Comparison of ENCODE assay signal across 1 cellular context in the genomic region with DNA sequence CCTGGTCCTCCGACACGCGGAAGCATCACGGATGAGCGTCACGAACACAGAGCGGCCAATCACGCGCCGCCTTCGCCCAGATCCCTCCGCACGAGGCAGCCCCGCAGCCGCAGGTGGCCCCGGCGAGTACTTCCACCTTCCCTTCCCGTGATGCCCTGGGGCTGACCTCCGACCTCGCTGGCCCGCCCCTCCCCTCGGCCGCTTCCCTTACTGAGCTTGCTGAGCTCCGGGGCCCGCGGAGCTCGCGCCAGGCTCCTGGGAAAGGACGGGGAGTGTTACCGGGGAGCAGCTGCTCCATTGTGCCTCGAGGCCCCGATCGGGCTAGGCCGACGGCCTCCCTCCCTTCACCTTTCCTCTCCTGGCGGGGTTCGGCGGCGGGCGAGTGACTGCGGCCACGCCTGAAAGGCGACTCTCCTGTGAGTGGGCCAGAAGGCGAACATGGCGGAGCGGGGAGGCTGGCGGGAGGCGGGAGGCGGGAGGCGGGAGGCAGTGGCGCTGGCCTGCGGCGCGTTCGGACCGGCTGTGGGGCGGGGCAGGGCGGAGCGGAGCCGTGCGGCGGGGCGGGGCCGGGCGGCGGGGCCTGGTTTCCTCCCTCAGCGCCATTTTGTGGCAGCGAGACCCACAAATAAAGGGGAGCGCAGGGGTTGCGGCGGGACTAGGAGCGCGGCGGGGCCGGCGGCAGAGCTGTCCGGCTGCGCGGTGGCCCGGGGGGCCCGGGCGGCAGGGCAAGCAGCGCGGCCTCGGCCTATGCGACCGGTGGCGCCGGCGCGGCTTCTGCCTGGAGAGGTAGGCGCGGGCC.
A peak's percentile ranks its signal among the peaks of the same experiment; 100 is the strongest.
TF ChIP-seq lines count a peak whose summit lies in the region.

WTAP (plus strand) TSS at position 589 of the 799 bp plus-strand sequence. CDS start 8,760 bp downstream, outside the sequence.

TF ChIP-seq in K562, 482 proteins besides CTCF, POLR2A, EP300 and RAD21 (continued from another document and continues in another):
- TF ChIP-seq, protein P1, sequence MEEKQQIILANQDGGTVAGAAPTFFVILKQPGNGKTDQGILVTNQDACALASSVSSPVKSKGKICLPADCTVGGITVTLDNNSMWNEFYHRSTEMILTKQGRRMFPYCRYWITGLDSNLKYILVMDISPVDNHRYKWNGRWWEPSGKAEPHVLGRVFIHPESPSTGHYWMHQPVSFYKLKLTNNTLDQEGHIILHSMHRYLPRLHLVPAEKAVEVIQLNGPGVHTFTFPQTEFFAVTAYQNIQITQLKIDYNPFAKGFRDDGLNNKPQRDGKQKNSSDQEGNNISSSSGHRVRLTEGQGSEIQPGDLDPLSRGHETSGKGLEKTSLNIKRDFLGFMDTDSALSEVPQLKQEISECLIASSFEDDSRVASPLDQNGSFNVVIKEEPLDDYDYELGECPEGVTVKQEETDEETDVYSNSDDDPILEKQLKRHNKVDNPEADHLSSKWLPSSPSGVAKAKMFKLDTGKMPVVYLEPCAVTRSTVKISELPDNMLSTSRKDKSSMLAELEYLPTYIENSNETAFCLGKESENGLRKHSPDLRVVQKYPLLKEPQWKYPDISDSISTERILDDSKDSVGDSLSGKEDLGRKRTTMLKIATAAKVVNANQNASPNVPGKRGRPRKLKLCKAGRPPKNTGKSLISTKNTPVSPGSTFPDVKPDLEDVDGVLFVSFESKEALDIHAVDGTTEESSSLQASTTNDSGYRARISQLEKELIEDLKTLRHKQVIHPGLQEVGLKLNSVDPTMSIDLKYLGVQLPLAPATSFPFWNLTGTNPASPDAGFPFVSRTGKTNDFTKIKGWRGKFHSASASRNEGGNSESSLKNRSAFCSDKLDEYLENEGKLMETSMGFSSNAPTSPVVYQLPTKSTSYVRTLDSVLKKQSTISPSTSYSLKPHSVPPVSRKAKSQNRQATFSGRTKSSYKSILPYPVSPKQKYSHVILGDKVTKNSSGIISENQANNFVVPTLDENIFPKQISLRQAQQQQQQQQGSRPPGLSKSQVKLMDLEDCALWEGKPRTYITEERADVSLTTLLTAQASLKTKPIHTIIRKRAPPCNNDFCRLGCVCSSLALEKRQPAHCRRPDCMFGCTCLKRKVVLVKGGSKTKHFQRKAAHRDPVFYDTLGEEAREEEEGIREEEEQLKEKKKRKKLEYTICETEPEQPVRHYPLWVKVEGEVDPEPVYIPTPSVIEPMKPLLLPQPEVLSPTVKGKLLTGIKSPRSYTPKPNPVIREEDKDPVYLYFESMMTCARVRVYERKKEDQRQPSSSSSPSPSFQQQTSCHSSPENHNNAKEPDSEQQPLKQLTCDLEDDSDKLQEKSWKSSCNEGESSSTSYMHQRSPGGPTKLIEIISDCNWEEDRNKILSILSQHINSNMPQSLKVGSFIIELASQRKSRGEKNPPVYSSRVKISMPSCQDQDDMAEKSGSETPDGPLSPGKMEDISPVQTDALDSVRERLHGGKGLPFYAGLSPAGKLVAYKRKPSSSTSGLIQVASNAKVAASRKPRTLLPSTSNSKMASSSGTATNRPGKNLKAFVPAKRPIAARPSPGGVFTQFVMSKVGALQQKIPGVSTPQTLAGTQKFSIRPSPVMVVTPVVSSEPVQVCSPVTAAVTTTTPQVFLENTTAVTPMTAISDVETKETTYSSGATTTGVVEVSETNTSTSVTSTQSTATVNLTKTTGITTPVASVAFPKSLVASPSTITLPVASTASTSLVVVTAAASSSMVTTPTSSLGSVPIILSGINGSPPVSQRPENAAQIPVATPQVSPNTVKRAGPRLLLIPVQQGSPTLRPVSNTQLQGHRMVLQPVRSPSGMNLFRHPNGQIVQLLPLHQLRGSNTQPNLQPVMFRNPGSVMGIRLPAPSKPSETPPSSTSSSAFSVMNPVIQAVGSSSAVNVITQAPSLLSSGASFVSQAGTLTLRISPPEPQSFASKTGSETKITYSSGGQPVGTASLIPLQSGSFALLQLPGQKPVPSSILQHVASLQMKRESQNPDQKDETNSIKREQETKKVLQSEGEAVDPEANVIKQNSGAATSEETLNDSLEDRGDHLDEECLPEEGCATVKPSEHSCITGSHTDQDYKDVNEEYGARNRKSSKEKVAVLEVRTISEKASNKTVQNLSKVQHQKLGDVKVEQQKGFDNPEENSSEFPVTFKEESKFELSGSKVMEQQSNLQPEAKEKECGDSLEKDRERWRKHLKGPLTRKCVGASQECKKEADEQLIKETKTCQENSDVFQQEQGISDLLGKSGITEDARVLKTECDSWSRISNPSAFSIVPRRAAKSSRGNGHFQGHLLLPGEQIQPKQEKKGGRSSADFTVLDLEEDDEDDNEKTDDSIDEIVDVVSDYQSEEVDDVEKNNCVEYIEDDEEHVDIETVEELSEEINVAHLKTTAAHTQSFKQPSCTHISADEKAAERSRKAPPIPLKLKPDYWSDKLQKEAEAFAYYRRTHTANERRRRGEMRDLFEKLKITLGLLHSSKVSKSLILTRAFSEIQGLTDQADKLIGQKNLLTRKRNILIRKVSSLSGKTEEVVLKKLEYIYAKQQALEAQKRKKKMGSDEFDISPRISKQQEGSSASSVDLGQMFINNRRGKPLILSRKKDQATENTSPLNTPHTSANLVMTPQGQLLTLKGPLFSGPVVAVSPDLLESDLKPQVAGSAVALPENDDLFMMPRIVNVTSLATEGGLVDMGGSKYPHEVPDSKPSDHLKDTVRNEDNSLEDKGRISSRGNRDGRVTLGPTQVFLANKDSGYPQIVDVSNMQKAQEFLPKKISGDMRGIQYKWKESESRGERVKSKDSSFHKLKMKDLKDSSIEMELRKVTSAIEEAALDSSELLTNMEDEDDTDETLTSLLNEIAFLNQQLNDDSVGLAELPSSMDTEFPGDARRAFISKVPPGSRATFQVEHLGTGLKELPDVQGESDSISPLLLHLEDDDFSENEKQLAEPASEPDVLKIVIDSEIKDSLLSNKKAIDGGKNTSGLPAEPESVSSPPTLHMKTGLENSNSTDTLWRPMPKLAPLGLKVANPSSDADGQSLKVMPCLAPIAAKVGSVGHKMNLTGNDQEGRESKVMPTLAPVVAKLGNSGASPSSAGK (IDR thresholded peaks at IDR 0.05): peak; percentile 100
- TF ChIP-seq NFYB (IDR thresholded peaks at IDR 0.05; ENCODE audit: extremely low read depth, insufficient read length): peak; percentile 55
- peak; percentile 98 for TF ChIP-seq NFATC3 (IDR thresholded peaks at IDR 0.05)
- TF ChIP-seq, protein P2, sequence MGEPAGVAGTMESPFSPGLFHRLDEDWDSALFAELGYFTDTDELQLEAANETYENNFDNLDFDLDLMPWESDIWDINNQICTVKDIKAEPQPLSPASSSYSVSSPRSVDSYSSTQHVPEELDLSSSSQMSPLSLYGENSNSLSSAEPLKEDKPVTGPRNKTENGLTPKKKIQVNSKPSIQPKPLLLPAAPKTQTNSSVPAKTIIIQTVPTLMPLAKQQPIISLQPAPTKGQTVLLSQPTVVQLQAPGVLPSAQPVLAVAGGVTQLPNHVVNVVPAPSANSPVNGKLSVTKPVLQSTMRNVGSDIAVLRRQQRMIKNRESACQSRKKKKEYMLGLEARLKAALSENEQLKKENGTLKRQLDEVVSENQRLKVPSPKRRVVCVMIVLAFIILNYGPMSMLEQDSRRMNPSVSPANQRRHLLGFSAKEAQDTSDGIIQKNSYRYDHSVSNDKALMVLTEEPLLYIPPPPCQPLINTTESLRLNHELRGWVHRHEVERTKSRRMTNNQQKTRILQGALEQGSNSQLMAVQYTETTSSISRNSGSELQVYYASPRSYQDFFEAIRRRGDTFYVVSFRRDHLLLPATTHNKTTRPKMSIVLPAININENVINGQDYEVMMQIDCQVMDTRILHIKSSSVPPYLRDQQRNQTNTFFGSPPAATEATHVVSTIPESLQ (CRISPR knock-in tag; IDR thresholded peaks at IDR 0.05): peak; percentile 99
- no peak for TF ChIP-seq HDGF (IDR thresholded peaks at IDR 0.05)
- TF ChIP-seq HDAC3 (IDR thresholded peaks at IDR 0.05; ENCODE audit: borderline replicate concordance, partially characterized antibody): peak; percentile 1
- TF ChIP-seq ZNF282 (CRISPR knock-in tag; IDR thresholded peaks at IDR 0.05): 0 out of 2 replicates have a peak, but pooled peaks have one; percentile 92
- peak; percentile 99 for TF ChIP-seq EP400 (IDR thresholded peaks at IDR 0.05)
- no peak for TF ChIP-seq ZNF668 (CRISPR knock-in tag; IDR thresholded peaks at IDR 0.05)
- peak; percentile 51; the same call in 1 of the 2 replicates for TF ChIP-seq TEAD4 (IDR thresholded peaks at IDR 0.05; ENCODE audit: low read length)
- peak; percentile 90; the same call in 1 of the 2 replicates for TF ChIP-seq TEAD4 (CRISPR knock-in tag; IDR thresholded peaks at IDR 0.05; ENCODE audit: borderline replicate concordance)
- peak; percentile 95 for TF ChIP-seq ZBTB33 (CRISPR knock-in tag; IDR thresholded peaks at IDR 0.05)
- TF ChIP-seq, protein P3, sequence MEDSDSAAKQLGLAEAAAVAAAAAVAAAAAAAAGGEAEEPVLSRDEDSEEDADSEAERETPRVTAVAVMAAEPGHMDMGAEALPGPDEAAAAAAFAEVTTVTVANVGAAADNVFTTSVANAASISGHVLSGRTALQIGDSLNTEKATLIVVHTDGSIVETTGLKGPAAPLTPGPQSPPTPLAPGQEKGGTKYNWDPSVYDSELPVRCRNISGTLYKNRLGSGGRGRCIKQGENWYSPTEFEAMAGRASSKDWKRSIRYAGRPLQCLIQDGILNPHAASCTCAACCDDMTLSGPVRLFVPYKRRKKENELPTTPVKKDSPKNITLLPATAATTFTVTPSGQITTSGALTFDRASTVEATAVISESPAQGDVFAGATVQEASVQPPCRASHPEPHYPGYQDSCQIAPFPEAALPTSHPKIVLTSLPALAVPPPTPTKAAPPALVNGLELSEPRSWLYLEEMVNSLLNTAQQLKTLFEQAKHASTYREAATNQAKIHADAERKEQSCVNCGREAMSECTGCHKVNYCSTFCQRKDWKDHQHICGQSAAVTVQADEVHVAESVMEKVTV (CRISPR knock-in tag; IDR thresholded peaks at IDR 0.05): no peak
- peak; percentile 38 for TF ChIP-seq MEIS2 (IDR thresholded peaks at IDR 0.05; ENCODE audit: partially characterized antibody)
- TF ChIP-seq KLF16 (IDR thresholded peaks at IDR 0.05): peak; percentile 26; the same call in 1 of the 2 replicates
- peak; percentile 85; the same call in 1 of the 2 replicates for TF ChIP-seq ZNF224 (CRISPR knock-in tag; IDR thresholded peaks at IDR 0.05)
- TF ChIP-seq PCBP2 (IDR thresholded peaks at IDR 0.05; ENCODE audit: low read depth, low read length, poor library complexity, severe bottlenecking): no peak
- no peak for TF ChIP-seq ETS2 (tag; IDR thresholded peaks at IDR 0.05; ENCODE audit: borderline replicate concordance, poor library complexity, severe bottlenecking)
- peak; percentile 79 for TF ChIP-seq KLF1 (tag; IDR thresholded peaks at IDR 0.05)
- TF ChIP-seq, protein P4, sequence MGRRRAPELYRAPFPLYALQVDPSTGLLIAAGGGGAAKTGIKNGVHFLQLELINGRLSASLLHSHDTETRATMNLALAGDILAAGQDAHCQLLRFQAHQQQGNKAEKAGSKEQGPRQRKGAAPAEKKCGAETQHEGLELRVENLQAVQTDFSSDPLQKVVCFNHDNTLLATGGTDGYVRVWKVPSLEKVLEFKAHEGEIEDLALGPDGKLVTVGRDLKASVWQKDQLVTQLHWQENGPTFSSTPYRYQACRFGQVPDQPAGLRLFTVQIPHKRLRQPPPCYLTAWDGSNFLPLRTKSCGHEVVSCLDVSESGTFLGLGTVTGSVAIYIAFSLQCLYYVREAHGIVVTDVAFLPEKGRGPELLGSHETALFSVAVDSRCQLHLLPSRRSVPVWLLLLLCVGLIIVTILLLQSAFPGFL (CRISPR knock-in tag; IDR thresholded peaks at IDR 0.05): 0 out of 2 replicates have a peak, but pooled peaks have one; percentile 6
- TF ChIP-seq POLR2AphosphoS5 (IDR thresholded peaks at IDR 0.05; ENCODE audit: control insufficient read depth, insufficient read depth, low read depth, low read length): peak; percentile 95
- peak; percentile 98 for TF ChIP-seq ZNF609 (CRISPR knock-in tag; IDR thresholded peaks at IDR 0.05; ENCODE audit: borderline replicate concordance)
